8 cellular contexts compared by ENCODE assay signal in the genomic region with DNA sequence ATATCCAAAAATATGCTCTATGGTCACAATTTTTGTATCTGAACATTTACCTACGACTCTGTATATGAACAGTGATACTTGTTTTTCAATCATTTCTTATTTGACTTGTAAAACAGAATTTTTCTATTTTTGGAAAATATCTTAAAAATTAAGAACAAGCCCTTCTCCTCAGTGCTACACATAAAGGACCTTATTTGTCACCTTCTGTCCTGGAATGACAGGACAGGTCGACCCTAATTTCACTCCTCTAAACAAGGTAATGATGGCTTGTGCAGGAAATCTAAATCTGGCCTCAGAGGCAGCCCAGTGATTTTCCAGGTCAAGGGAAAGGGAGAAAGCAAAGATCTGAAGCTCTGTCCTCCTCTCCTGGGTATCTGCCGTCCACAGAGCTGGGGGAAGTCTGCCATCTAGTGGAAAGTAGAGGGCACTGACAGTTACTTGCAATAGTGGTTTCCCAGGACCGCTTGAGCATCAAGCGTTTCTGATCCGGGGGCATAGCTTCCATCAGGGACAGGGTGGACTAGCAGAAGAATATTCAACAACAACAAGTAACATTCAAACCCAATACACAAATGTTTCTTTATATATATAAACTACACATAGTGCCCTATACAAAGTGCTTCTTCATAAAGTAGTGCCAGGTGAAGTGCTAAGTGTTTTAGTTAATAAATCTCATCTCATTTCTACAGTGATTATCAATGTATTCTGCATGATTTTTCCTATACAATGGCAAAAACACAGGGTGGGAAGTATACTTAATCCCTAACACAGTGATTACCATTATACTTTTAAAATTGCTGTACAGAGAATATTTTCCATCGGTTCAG.
DNase-seq lines count a peak whose midpoint lies in the region; ATAC-seq and TF ChIP-seq lines count a peak whose summit lies in the region.

No MANE protein-coding gene starts in this region.

- no peak overlapping the region for H3K4me3 Mint-ChIP-seq in CD14-positive monocyte

- ATAC-seq in GM19328 (IDR thresholded peaks at IDR 0.05; ENCODE audit: unreplicated experiment) (peak; percentile 83), HG03432 (IDR thresholded peaks at IDR 0.05; ENCODE audit: unreplicated experiment) (peak; percentile 95), right lobe of liver (peak; percentile 98 to 100 (median 100))

- 1% methylated on average over 7 of the region's 7 CpGs for WGBS in right lobe of liver (ENCODE audit: insufficient coverage, low coverage, low lambda C conversion rate, missing lambda C conversion rate)

- H3K9me3 Mint-ChIP-seq in CD14-positive monocyte: peaks cover 0 to 5% (median 0%) of the 10 kb centered on the region in 7 donors

- no peak overlapping the region for H3K27ac ChIP-seq in coronary artery
- H3K27ac ChIP-seq in right lobe of liver: no peak overlapping the region

- peak; percentile 66 for DNase-seq in CD14-positive monocyte (ENCODE audit: low spot score)
- peak; percentile 61 for DNase-seq in NCI-H446 treated with DMSO at 0.1 percent for 48 hours (lab: John Stamatoyannopoulos, UW)
- peak; percentile 70 for DNase-seq in activated CD4-positive, alpha-beta T cell treated with anti-CD3 and anti-CD28 coated beads for 48 hours
- DNase-seq in coronary artery (ENCODE audit: low spot score): no peak
- peak; percentile 36 to 70 (median 62) for DNase-seq in right lobe of liver
- peak; percentile 47 for DNase-seq in stimulated activated CD8-positive, alpha-beta memory T cell treated with anti-CD3 and anti-CD28 coated beads, Interleukin-12 subunit alpha, Interleukin-12 subunit beta, amount 100 ng/mL, for 1 hour (ENCODE audit: low read depth)

- peak; percentile 89 for TF ChIP-seq CTCF in CD14-positive monocyte (IDR thresholded peaks at IDR 0.05)
- peak; percentile 70 for TF ChIP-seq CTCF in coronary artery (IDR thresholded peaks at IDR 0.05)
- peak; percentile 86 to 94 (median 92) for TF ChIP-seq CTCF in right lobe of liver (IDR thresholded peaks at IDR 0.05)

- H3K4me1 Mint-ChIP-seq in CD14-positive monocyte: peaks cover 22% of the 10 kb centered on the region

- peaks cover 0 to 2% (median 0%) of the 10 kb centered on the region in 3 donors for H3K27me3 Mint-ChIP-seq in CD14-positive monocyte (ENCODE audit: low read depth in 3 of 3)

- H3K36me3 Mint-ChIP-seq in CD14-positive monocyte: peaks cover 2 to 3% of the 10 kb centered on the region in 2 donors

- H3K4me3 ChIP-seq in coronary artery (no peak overlapping the region), right lobe of liver (no peak overlapping the region)

- no peaks in the 10 kb centered on the region for H3K4me1 ChIP-seq in right lobe of liver

- intact Hi-C loops in CD14-positive monocyte (cut with micrococcal nuclease): loop anchor here (2.0 to 10.0 kb wide), 3 partner anchors 71 to 343 kb away; a partner anchor contains a TSS
- intact Hi-C loops in right lobe of liver (cut with DNase I): no loop called here

- peak overlapping the region in 2 of 7 donors; percentile 15 to 71 for H3K27ac Mint-ChIP-seq in CD14-positive monocyte

- H3K36me3 ChIP-seq in right lobe of liver: no peaks in the 10 kb centered on the region

- TF ChIP-seq POLR2A in right lobe of liver (IDR thresholded peaks at IDR 0.05): no peak

- no peaks in the 10 kb centered on the region for H3K9me3 ChIP-seq in right lobe of liver

- no peaks in the 10 kb centered on the region for H3K27me3 ChIP-seq in right lobe of liver

Comparison
In these comparisons a context has a peak if more than half of its experiments do, and no peak if none do; other contexts are left out.
1. intact Hi-C loops: an anchor here in CD14-positive monocyte (2.0 to 10.0 kb wide); none called in right lobe of liver.